Comparison of ENCODE assay signal across 1 cellular context in the genomic region with DNA sequence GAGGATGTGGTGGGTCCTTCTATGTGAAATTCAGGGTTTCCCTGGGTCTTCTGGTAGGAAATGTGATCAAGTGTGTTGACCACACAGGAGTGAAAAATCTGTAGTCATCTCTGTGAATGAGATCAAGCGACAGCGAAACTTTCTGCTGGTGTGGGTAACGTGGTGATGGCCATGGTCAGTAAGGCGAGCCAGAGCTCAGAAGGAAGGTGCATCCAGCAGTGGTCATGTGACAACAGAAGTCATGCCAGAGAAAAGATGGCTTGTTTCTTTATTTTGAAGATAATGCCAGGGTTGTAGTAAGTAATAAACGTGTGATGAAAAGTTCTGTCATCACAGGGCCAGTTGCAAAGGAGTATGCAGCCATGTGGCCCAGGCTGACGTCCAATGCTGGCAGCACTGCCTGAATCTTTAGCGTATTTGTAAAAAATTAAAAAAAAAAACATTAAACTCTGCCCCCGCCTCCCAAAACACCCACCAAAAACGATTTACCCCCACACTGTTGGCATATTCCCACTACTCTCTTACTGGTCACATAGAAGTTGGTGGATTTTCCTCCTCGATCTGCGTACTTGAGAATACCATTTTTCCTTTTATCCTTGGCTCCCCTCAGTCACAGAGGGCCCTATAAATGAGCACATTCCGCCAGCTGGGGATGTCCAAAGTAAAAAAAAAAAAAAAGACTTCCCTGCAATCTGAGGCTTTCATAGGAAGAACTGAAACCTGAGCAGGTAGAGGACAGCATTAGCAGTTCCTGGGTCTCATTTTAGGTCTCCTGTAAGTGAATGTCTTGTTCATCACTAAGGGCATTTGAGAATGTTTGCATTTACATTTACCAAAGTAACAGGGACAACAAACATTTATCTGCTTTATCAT.
TF ChIP-seq lines count a peak whose summit lies in the region.

No MANE protein-coding gene starts in this region.

TF ChIP-seq in H1, 55 proteins besides CTCF, POLR2A, EP300 and RAD21:
- TF ChIP-seq CHD2 (IDR thresholded peaks at IDR 0.05; ENCODE audit: low read length) (no peak), KDM4A (IDR thresholded peaks at IDR 0.05; ENCODE audit: low read depth, low read length, severe bottlenecking) (no peak), EZH2 (IDR thresholded peaks at IDR 0.05; ENCODE audit: low read depth, low read length, severe bottlenecking) (no peak), RXRA (IDR thresholded peaks at IDR 0.05; ENCODE audit: insufficient read depth, low read depth, low read length) (no peak), CTBP2 (IDR thresholded peaks at IDR 0.05; ENCODE audit: borderline replicate concordance, insufficient read depth, insufficient read length, low read length) (no peak), TBP (IDR thresholded peaks at IDR 0.05; ENCODE audit: low read depth, low read length) (no peak), BRCA1 (IDR thresholded peaks at IDR 0.05; ENCODE audit: low read depth, low read length) (no peak), NANOG (IDR thresholded peaks at IDR 0.05; ENCODE audit: insufficient read depth, low read depth, low read length, poor library complexity, severe bottlenecking) (no peak), SP4 (IDR thresholded peaks at IDR 0.05; ENCODE audit: low read length) (no peak), SIRT6 (IDR thresholded peaks at IDR 0.05; ENCODE audit: low read length) (no peak), E2F6 (IDR thresholded peaks at IDR 0.05) (no peak), NRF1 (IDR thresholded peaks at IDR 0.05; ENCODE audit: low read depth, low read length) (no peak), JUN (IDR thresholded peaks at IDR 0.05; ENCODE audit: low read depth, low read length) (no peak), RNF2 (IDR thresholded peaks at IDR 0.05; ENCODE audit: borderline replicate concordance, low read depth, low read length, missing control alignments, poor library complexity, severe bottlenecking) (no peak), ATF2 (IDR thresholded peaks at IDR 0.05; ENCODE audit: low read length) (no peak)
- TF ChIP-seq, protein P1, sequence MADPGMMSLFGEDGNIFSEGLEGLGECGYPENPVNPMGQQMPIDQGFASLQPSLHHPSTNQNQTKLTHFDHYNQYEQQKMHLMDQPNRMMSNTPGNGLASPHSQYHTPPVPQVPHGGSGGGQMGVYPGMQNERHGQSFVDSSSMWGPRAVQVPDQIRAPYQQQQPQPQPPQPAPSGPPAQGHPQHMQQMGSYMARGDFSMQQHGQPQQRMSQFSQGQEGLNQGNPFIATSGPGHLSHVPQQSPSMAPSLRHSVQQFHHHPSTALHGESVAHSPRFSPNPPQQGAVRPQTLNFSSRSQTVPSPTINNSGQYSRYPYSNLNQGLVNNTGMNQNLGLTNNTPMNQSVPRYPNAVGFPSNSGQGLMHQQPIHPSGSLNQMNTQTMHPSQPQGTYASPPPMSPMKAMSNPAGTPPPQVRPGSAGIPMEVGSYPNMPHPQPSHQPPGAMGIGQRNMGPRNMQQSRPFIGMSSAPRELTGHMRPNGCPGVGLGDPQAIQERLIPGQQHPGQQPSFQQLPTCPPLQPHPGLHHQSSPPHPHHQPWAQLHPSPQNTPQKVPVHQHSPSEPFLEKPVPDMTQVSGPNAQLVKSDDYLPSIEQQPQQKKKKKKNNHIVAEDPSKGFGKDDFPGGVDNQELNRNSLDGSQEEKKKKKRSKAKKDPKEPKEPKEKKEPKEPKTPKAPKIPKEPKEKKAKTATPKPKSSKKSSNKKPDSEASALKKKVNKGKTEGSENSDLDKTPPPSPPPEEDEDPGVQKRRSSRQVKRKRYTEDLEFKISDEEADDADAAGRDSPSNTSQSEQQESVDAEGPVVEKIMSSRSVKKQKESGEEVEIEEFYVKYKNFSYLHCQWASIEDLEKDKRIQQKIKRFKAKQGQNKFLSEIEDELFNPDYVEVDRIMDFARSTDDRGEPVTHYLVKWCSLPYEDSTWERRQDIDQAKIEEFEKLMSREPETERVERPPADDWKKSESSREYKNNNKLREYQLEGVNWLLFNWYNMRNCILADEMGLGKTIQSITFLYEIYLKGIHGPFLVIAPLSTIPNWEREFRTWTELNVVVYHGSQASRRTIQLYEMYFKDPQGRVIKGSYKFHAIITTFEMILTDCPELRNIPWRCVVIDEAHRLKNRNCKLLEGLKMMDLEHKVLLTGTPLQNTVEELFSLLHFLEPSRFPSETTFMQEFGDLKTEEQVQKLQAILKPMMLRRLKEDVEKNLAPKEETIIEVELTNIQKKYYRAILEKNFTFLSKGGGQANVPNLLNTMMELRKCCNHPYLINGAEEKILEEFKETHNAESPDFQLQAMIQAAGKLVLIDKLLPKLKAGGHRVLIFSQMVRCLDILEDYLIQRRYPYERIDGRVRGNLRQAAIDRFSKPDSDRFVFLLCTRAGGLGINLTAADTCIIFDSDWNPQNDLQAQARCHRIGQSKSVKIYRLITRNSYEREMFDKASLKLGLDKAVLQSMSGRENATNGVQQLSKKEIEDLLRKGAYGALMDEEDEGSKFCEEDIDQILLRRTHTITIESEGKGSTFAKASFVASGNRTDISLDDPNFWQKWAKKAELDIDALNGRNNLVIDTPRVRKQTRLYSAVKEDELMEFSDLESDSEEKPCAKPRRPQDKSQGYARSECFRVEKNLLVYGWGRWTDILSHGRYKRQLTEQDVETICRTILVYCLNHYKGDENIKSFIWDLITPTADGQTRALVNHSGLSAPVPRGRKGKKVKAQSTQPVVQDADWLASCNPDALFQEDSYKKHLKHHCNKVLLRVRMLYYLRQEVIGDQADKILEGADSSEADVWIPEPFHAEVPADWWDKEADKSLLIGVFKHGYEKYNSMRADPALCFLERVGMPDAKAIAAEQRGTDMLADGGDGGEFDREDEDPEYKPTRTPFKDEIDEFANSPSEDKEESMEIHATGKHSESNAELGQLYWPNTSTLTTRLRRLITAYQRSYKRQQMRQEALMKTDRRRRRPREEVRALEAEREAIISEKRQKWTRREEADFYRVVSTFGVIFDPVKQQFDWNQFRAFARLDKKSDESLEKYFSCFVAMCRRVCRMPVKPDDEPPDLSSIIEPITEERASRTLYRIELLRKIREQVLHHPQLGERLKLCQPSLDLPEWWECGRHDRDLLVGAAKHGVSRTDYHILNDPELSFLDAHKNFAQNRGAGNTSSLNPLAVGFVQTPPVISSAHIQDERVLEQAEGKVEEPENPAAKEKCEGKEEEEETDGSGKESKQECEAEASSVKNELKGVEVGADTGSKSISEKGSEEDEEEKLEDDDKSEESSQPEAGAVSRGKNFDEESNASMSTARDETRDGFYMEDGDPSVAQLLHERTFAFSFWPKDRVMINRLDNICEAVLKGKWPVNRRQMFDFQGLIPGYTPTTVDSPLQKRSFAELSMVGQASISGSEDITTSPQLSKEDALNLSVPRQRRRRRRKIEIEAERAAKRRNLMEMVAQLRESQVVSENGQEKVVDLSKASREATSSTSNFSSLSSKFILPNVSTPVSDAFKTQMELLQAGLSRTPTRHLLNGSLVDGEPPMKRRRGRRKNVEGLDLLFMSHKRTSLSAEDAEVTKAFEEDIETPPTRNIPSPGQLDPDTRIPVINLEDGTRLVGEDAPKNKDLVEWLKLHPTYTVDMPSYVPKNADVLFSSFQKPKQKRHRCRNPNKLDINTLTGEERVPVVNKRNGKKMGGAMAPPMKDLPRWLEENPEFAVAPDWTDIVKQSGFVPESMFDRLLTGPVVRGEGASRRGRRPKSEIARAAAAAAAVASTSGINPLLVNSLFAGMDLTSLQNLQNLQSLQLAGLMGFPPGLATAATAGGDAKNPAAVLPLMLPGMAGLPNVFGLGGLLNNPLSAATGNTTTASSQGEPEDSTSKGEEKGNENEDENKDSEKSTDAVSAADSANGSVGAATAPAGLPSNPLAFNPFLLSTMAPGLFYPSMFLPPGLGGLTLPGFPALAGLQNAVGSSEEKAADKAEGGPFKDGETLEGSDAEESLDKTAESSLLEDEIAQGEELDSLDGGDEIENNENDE (IDR thresholded peaks at IDR 0.05; ENCODE audit: insufficient replicate concordance, low read length), result no peak
